8 cellular contexts compared by ENCODE assay signal in the genomic region with DNA sequence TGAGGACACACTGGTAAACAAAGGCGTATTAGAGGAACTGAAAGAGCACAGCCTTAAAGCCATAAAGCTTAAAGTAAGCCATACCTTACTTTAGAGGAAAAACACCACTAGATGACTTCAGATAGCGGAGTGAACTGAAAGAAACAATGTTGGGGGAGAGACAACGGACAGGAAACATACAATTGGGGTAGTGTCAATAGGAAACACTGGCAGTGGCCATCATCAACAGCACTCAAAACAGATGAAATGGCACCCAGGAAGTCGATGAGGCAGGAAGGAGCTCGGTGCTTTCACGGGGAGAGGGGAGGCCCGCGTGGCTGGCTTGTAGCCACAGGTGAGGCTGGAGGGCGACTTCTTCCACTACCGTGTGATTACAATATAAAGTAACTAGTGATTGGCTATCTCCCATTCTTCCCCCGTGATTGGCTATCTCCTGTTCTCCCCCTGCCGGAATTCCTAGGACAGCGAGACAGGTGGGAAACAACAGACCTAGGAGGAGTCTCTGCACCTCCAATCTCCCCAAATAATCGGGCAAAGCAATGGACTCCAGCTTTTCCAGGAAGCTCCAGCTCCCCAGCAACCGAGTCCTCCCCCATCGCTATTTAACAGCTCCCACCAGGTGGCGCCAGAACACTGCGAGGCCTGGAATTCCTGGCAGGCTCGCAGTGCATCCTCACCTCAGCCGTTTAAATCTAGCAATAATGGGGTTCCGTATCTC. TPM values are rescaled to one million over a fixed set of nuclear protein-coding genes. Genes with fewer than 3 reads are reported as not detected.
DNase-seq lines count a peak whose midpoint lies in the region; ATAC-seq and TF ChIP-seq lines count a peak whose summit lies in the region.

No MANE protein-coding gene starts in this region.

- H3K36me3 ChIP-seq in KMS-11 (ENCODE audit: insufficient read depth) (no peaks in the 10 kb centered on the region), RWPE2 (ENCODE audit: low read depth) (no peaks in the 10 kb centered on the region), thymus (ENCODE audit: control insufficient read depth, insufficient read depth) (no peaks in the 10 kb centered on the region)

- no peaks in the 10 kb centered on the region for H3K9me3 ChIP-seq in RWPE2 (ENCODE audit: severe bottlenecking)
- no peaks in the 10 kb centered on the region for H3K9me3 ChIP-seq in thymus (ENCODE audit: control insufficient read depth)

- H3K27ac ChIP-seq in KMS-11 (no peak overlapping the region), RWPE2 (ENCODE audit: poor library complexity, severe bottlenecking) (no peak overlapping the region), thymus (ENCODE audit: low read depth) (no peak overlapping the region)

- peak; percentile 82 for DNase-seq in DMS53 treated with DMSO at 0.1 percent for 48 hours (lab: John Stamatoyannopoulos, UW; ENCODE audit: unreplicated experiment)
- peak; percentile 69 for DNase-seq in RWPE2 (ENCODE audit: low spot score)
- peak; percentile 84 for DNase-seq in activated effector memory CD4-positive, alpha-beta T cell treated with anti-CD3 and anti-CD28 coated beads, Interleukin-2, amount 50 U/mL, for 16 hours
- peak; percentile 52 for DNase-seq in globus pallidus (ENCODE audit: low spot score)
- DNase-seq in occipital lobe (lab: John Stamatoyannopoulos, UW), result peak; percentile 51

- no peaks in the 10 kb centered on the region for H3K79me2 ChIP-seq in KMS-11 (ENCODE audit: insufficient read depth, low read depth)

- no peaks in the 10 kb centered on the region for H4K20me1 ChIP-seq in KMS-11 (ENCODE audit: insufficient read depth)

- TF ChIP-seq CTCF in KMS-11 (conservative IDR thresholded peaks at IDR 0.05; ENCODE audit: low read depth, low read length) (peak; percentile 99), RWPE2 (IDR thresholded peaks at IDR 0.05; ENCODE audit: poor library complexity, severe bottlenecking) (peak; percentile 97)

- no peaks in the 10 kb centered on the region for H3K27me3 ChIP-seq in KMS-11 (ENCODE audit: insufficient read depth, low read depth)
- no peaks in the 10 kb centered on the region for H3K27me3 ChIP-seq in RWPE2 (ENCODE audit: insufficient read depth, poor library complexity, severe bottlenecking)
- no peaks in the 10 kb centered on the region for H3K27me3 ChIP-seq in thymus (ENCODE audit: control insufficient read depth, insufficient read depth)

- 15% methylated on average over 21 of the region's 21 CpGs for whole genome bisulfite sequencing in thymus

- ATAC-seq in GM21717 (IDR thresholded peaks at IDR 0.05; ENCODE audit: unreplicated experiment) (peak; percentile 88), RWPE2 (ENCODE audit: low read depth) (peak; percentile 93)

- peak overlapping the region; percentile 61 for H3K4me2 ChIP-seq in KMS-11

- H3K9ac ChIP-seq in KMS-11, result peak overlapping the region; percentile 14; the same call in 1 of the 2 replicates

- peak overlapping the region; percentile 95 for H2AFZ ChIP-seq in KMS-11 (ENCODE audit: low read depth)

- H3K4me3 ChIP-seq in KMS-11 (IDR thresholded peaks at IDR 0.05; ENCODE audit: insufficient read depth, low read depth, low read length) (peak overlapping the region; percentile 50), RWPE2 (ENCODE audit: severe bottlenecking) (peak overlapping the region; percentile 7), thymus (ENCODE audit: low read length) (peak overlapping the region; percentile 27)

- peaks cover 10% of the 10 kb centered on the region for H3K4me1 ChIP-seq in KMS-11 (ENCODE audit: low read depth, poor library complexity, severe bottlenecking)
- H3K4me1 ChIP-seq in RWPE2 (ENCODE audit: insufficient read depth, poor library complexity, severe bottlenecking), result no peaks in the 10 kb centered on the region
- H3K4me1 ChIP-seq in thymus (ENCODE audit: control insufficient read depth, insufficient read depth, low read length), result peaks cover 2% of the 10 kb centered on the region

RNA-seq across cellular contexts. Expression of a gene that starts 2.4 kb away (rescaled TPM):
- not detected for total RNA-seq in occipital lobe
- 0.05 TPM for polyA plus RNA-seq in thymus

RNA-seq across cellular contexts. Expression of a gene that starts 19.7 kb away (rescaled TPM):
- total RNA-seq in occipital lobe, result 0.16 TPM
- polyA plus RNA-seq in thymus, result 0.34 TPM

RNA-seq across cellular contexts. Expression of a gene that starts 29.2 kb away (rescaled TPM):
- not detected for total RNA-seq in occipital lobe
- 0.46 TPM for polyA plus RNA-seq in thymus

RNA-seq across cellular contexts. Expression of a gene that starts 59.8 kb away (rescaled TPM):
- 0.31 TPM for total RNA-seq in occipital lobe
- polyA plus RNA-seq in thymus, result not detected
